2 cellular contexts compared by ENCODE assay signal in genomic region chr21:43994085-43994484, GRCh38.
TF ChIP-seq lines count a peak whose summit lies in the region.

No MANE protein-coding gene starts in this region.

TF ChIP-seq in HCT116, 20 proteins besides CTCF, POLR2A, EP300 and RAD21:
- TF ChIP-seq EZH2phosphoT487 (IDR thresholded peaks at IDR 0.05; ENCODE audit: borderline replicate concordance), result no peak
- TF ChIP-seq SIN3A (IDR thresholded peaks at IDR 0.05; ENCODE audit: low read depth), result no peak
- TF ChIP-seq REST (IDR thresholded peaks at IDR 0.05; ENCODE audit: low read depth), result no peak
- no peak for TF ChIP-seq ELF1 (IDR thresholded peaks at IDR 0.05; ENCODE audit: borderline replicate concordance, low read depth)

TF ChIP-seq in H1, 55 proteins besides CTCF, POLR2A, EP300 and RAD21:
- TF ChIP-seq CTBP2 (IDR thresholded peaks at IDR 0.05; ENCODE audit: borderline replicate concordance, insufficient read depth, insufficient read length, low read length), result no peak
- TF ChIP-seq E2F6 (IDR thresholded peaks at IDR 0.05), result no peak
- TF ChIP-seq ASH2L (IDR thresholded peaks at IDR 0.05; ENCODE audit: low read length), result no peak
- TF ChIP-seq CHD1 (IDR thresholded peaks at IDR 0.05; ENCODE audit: low read depth, low read length), result no peak
- TF ChIP-seq EZH2 (IDR thresholded peaks at IDR 0.05; ENCODE audit: low read depth, low read length, severe bottlenecking), result no peak
- TF ChIP-seq CHD7 (IDR thresholded peaks at IDR 0.05; ENCODE audit: insufficient replicate concordance, low read length), result no peak
- TF ChIP-seq SAP30 (IDR thresholded peaks at IDR 0.05; ENCODE audit: insufficient read depth, insufficient replicate concordance, low read length), result no peak
- no peak for TF ChIP-seq EGR1 (IDR thresholded peaks at IDR 0.05; ENCODE audit: borderline replicate concordance, low read depth, low read length)
- TF ChIP-seq CBX8 (IDR thresholded peaks at IDR 0.05; ENCODE audit: borderline replicate concordance, low read depth, low read length), result no peak
- no peak for TF ChIP-seq TBP (IDR thresholded peaks at IDR 0.05; ENCODE audit: low read depth, low read length)
